In the genomic region with DNA sequence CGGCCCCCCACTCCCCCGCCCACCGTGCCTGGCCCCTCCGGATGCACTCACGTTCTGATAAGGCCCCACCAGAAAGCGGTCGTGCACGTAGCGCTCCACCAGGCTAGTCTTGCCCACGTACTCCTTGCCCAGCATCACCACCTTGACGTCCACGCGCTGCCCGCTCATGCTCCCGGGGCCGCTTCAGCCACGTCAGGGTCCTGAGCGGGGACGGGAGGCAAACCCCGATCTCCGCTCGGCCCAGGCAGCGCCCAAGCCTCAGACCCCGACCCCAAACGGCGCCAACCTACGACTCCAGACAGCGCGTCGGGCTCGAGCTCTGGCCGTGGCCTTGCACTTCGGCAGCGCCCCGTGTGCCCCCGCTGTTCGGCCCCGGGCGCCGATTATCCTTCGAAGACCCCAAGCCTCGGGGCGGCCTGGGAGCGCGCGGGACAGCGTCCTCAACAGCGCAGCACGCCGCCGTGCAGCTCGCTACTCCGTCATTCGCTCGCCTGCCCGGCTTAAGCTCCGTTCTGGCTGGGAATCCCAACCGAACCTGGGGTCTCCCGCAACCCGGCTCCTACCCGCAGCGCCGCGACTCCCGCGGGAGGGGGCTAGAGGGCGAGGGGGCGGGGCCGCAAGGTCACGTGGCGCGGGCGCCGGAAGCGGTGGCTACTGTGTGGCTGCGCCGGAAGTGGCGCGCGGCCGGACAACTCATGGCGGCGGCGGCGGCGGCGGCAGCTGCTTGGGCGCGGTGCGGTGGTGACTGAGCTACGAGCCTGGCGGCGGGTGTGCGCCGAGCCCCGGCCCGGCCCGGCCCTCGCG, we compare ENCODE assay signal across 8 cellular contexts. TPM values are rescaled to one million over a fixed set of nuclear protein-coding genes. Genes with fewer than 3 reads are reported as not detected.
DNase-seq lines count a peak whose midpoint lies in the region; ATAC-seq and TF ChIP-seq lines count a peak whose summit lies in the region.

A gene with protein sequence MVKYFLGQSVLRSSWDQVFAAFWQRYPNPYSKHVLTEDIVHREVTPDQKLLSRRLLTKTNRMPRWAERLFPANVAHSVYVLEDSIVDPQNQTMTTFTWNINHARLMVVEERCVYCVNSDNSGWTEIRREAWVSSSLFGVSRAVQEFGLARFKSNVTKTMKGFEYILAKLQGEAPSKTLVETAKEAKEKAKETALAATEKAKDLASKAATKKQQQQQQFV (plus strand): TSS at position 679 of the 804 bp plus-strand sequence. CDS start 187 bp downstream, outside the sequence.
A gene (minus strand): TSS at position 599 of the 804 bp plus-strand sequence. CDS start 431 bp downstream, at position 168.

- H3K27me3 ChIP-seq in right lobe of liver = no peaks in the 10 kb centered on the region

- H3K27ac ChIP-seq in right lobe of liver = peak within 1 kb of the TSS; percentile 76 to 98 (median 84)

- H3K36me3 ChIP-seq in right lobe of liver = peaks cover 0 to 25% (median 4%) of the 10 kb centered on the region in 4 donors

- intact Hi-C loops in right lobe of liver (cut with DNase I) = no loop called here

- peak; percentile 79 for DNase-seq in AG10803 (ENCODE audit: low read depth)
- peak; percentile 94 for DNase-seq in NCI-H69 (lab: John Stamatoyannopoulos, UW)
- DNase-seq in activated CD4-positive, alpha-beta T cell treated with anti-CD3 and anti-CD28 coated beads, Interleukin-2, amount 50 U/mL, for 4 hours = peak; percentile 80 to 83
- peak; percentile 47 to 87 for DNase-seq in dermis microvascular lymphatic vessel endothelial cell (ENCODE audit: low read depth in 2 of 2)
- DNase-seq in right lobe of liver = peak; percentile 92 to 93 (median 92)
- DNase-seq in stimulated activated CD4-positive, alpha-beta T cell treated with anti-CD3 and anti-CD28 coated beads, Interleukin-4, amount 100 ng/mL, for 4 hours = peak; percentile 84 to 91

- H3K4me1 ChIP-seq in right lobe of liver = peaks cover 0 to 37% (median 15%) of the 10 kb centered on the region in 4 donors

- WGBS in right lobe of liver (ENCODE audit: insufficient coverage, low coverage, low lambda C conversion rate, missing lambda C conversion rate) = 1% methylated on average over 20 of the region's 100 CpGs

- in situ Hi-C loops in GM18951 (cut with MboI; ENCODE audit: low sequenced_read_pairs, unreplicated experiment) = no loop called here

- peak within 1 kb of the TSS; percentile 93 for H3K4me3 ChIP-seq in AG10803 (ENCODE audit: low read length)
- H3K4me3 ChIP-seq in right lobe of liver = peak within 1 kb of the TSS; percentile 74 to 96 (median 86)

- H3K9me3 ChIP-seq in right lobe of liver = no peaks in the 10 kb centered on the region

- ATAC-seq in HG03196 (IDR thresholded peaks at IDR 0.05; ENCODE audit: unreplicated experiment) = peak; percentile 53
- peak; percentile 59 to 80 (median 78) for ATAC-seq in right lobe of liver

- TF ChIP-seq CTCF in AG10803 (conservative IDR thresholded peaks at IDR 0.05; ENCODE audit: low read length) = peak; percentile 24
- peak in 3 of 4 donors; percentile 22 to 44 (median 34) for TF ChIP-seq CTCF in right lobe of liver (IDR thresholded peaks at IDR 0.05)

- TF ChIP-seq POLR2A in GM18951 (IDR thresholded peaks at IDR 0.05; ENCODE audit: extremely low read depth, insufficient read depth, insufficient read length) (peak; percentile 72), right lobe of liver (IDR thresholded peaks at IDR 0.05) (peak; percentile 75)

RNA-seq across cellular contexts. Expression of the first gene that starts in this region (rescaled TPM):
- 115 and 117 TPM in 2 replicates for total RNA-seq in dermis microvascular lymphatic vessel endothelial cell
- total RNA-seq in right lobe of liver = 100 to 1,000 TPM in 2 of 6 experiments, 10 to 100 TPM in 4; 64.1 to 116 (median 84.4) TPM

RNA-seq across cellular contexts. Expression of the second gene that starts in this region (rescaled TPM):
- total RNA-seq in dermis microvascular lymphatic vessel endothelial cell (8.1 and 15.3 TPM in 2 replicates), right lobe of liver (10 to 100 TPM; 11.0 to 28.8 (median 16.2) TPM)

Comparison
In these comparisons a context has a peak if more than half of its experiments do, and no peak if none do; other contexts are left out.
1. Peak in every context shown above with its lines: DNase-seq, ATAC-seq, H3K4me3 ChIP-seq and H3K27ac ChIP-seq.